23 cellular contexts compared by ENCODE assay signal in the genomic region with DNA sequence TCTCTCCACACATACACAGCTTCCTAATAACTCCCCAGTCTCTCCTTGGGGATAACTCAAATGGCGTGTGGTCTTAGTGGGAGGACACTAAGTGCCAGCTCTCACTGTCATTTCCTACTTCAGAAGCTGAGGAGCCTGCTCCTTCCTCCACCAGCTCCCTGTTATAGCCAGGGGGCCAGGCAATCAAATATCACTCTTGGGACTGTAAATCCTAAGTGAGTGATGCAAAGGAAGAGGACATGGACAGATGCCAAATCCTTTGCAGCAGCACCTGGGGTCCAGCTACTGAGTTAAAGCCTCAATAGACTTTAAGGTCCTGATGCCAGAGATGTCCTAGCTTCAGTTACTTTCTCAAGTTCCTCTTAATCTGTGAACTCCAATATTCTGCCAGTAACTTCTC. TPM values are rescaled to one million over a fixed set of nuclear protein-coding genes. Genes with fewer than 3 reads are reported as not detected.
DNase-seq lines count a peak whose midpoint lies in the region; ATAC-seq, FAIRE-seq and TF ChIP-seq lines count a peak whose summit lies in the region.
"Had no signal": no experiment of that assay in that cellular context is flagged by ENCODE, and none has a peak within 500 bp of the region (broad histone marks: within the 10 kb centered on the region; RNA-seq: fewer than 3 reads in every experiment).

No MANE protein-coding gene starts in this region.

- peak; percentile 31 for DNase-seq in A673 (ENCODE audit: low spot score)
- peak; percentile 38 for DNase-seq in DMS 273 treated with DMSO at 0.1 percent for 48 hours (lab: John Stamatoyannopoulos, UW)
- peak; percentile 84 for DNase-seq in NCI-H2171 treated with DMSO at 0.1 percent for 48 hours (lab: John Stamatoyannopoulos, UW)
- peak; percentile 6 to 15 for DNase-seq in cardiac fibroblast (ENCODE audit: low read depth in 2 of 2)
- no peak for DNase-seq in pancreas
- DNase-seq in epidermal melanocyte (ENCODE audit: insufficient read length, low spot score), result no peak
- DNase-seq: activated CD4-positive, alpha-beta T cell treated with anti-CD3 and anti-CD28 coated beads, Interleukin-2, amount 10 ng/mL, durations not matched to agents 7 days and 5 days; activated naive CD4-positive, alpha-beta T cell treated with Interleukin-2 at 50 U/mL for 16 hours; activated T-cell treated with anti-CD3 and anti-CD28 coated beads, Interleukin-2, amount 50 U/mL, for 48 hours; amygdala; C1 segment of cervical spinal cord; H9; kidney glomerular epithelial cell; mammary epithelial cell; NCI-H446 treated with DMSO at 0.1 percent for 48 hours; posterior cingulate gyrus; stimulated activated CD4-positive, alpha-beta T cell treated with anti-CD3 and anti-CD28 coated beads, Interleukin-4, amount 100 ng/mL, for 4 hours; stimulated activated naive CD4-positive, alpha-beta T cell treated with Interleukin-2 at 50 U/mL for 16 hours had no signal

- no peak overlapping the region for H3K4me3 ChIP-seq in A673 (ENCODE audit: low read depth, low read length, poor library complexity, severe bottlenecking)
- H3K4me3 ChIP-seq in cardiac fibroblast (replicated peaks in 1 of 2; ENCODE audit: low read depth in 2 of 2, low read length in 2 of 2), result no peak overlapping the region
- H3K4me3 ChIP-seq in pancreas, result no peak overlapping the region

- WGBS in pancreas, 2 donors, result 92% methylated on average over 1 of the region's 1 CpG

- H3K9me3 ChIP-seq in A673 (ENCODE audit: low read depth, low read length, poor library complexity, severe bottlenecking) (no peaks in the 10 kb centered on the region), pancreas (no peaks in the 10 kb centered on the region)

- no TSS peak for BruUV-seq in A673 (replicated peaks; lab: Mats Ljungman, UMichigan)

- no peak for ATAC-seq in HG02840 (IDR thresholded peaks at IDR 0.05; ENCODE audit: low FRiP score, unreplicated experiment)
- ATAC-seq in GM18498 (IDR thresholded peaks at IDR 0.05; ENCODE audit: unreplicated experiment), result no peak
- no peak for ATAC-seq in pancreas
- ATAC-seq: sciatic nerve had no signal

- H3K36me3 ChIP-seq in A673 (ENCODE audit: insufficient read depth, low read length, poor library complexity, severe bottlenecking), result no peaks in the 10 kb centered on the region
- H3K36me3 ChIP-seq in pancreas, result no peaks in the 10 kb centered on the region

- POLR2A ChIA-PET in A673 (lab: Charles Lee; ENCODE audit: low non-redundant PET), result no interaction called here

- no peaks in the 10 kb centered on the region for H3K27me3 ChIP-seq in A673 (replicated peaks; ENCODE audit: insufficient read depth, low read depth, low read length, poor library complexity)
- no peaks in the 10 kb centered on the region for H3K27me3 ChIP-seq in pancreas

- intact Hi-C loops in A673 (cut with micrococcal nuclease; ENCODE audit: unreplicated experiment), result no loop called here
- intact Hi-C loops in pancreas (cut with DNase I), result no loop called here

- peaks cover 4% of the 10 kb centered on the region for H3K4me1 ChIP-seq in A673 (ENCODE audit: insufficient read depth, low read length, poor library complexity, severe bottlenecking)
- H3K4me1 ChIP-seq in pancreas, result no peaks in the 10 kb centered on the region

- no peak overlapping the region for H3K27ac ChIP-seq in A673 (ENCODE audit: low read depth, low read length, poor library complexity, severe bottlenecking)
- H3K27ac ChIP-seq in pancreas, result no peak overlapping the region
- H3K27ac ChIP-seq: HL-60 had no signal

- CTCF ChIA-PET in A673 (lab: Charles Lee), result no interaction called here

- no peak for FAIRE-seq in pancreas (lab: Jason Lieb, UNC)
- FAIRE-seq: bronchial epithelial cell had no signal

- TF ChIP-seq CTCF in A673 (conservative IDR thresholded peaks at IDR 0.05; ENCODE audit: low read depth, low read length) (no peak), cardiac fibroblast (IDR thresholded peaks at IDR 0.05; ENCODE audit: low read depth, low read length) (no peak), pancreas (IDR thresholded peaks at IDR 0.05) (no peak)

RNA-seq across cellular contexts. Expression of gene SEM1, which starts 34.1 kb away (rescaled TPM):
- total RNA-seq in A673 (2021), result 115 and 122 TPM in 2 replicates
- total RNA-seq in pancreas, result 10 to 100 TPM; 10.1 to 16.8 (median 13.1) TPM
- 10 to 100 TPM; 45.0 to 57.8 TPM for polyA plus RNA-seq in pancreas

Comparison
In these comparisons a context has a peak if more than half of its experiments do, and no peak if none do; other contexts are left out.
1. DNase-seq: peak in A673 (single experiment), DMS 273 treated with DMSO at 0.1 percent for 48 hours (single experiment), NCI-H2171 treated with DMSO at 0.1 percent for 48 hours (single experiment) and cardiac fibroblast (2 of 2); none in pancreas (0 of 6) and epidermal melanocyte (single experiment).